20 cellular contexts compared by ENCODE assay signal in genomic region chr6:99802396-99803031, GRCh38.
DNase-seq lines count a peak whose midpoint lies in the region; ATAC-seq, FAIRE-seq and TF ChIP-seq lines count a peak whose summit lies in the region.
"Had no signal": no experiment of that assay in that cellular context is flagged by ENCODE, and none has a peak within 500 bp of the region (broad histone marks: within the 10 kb centered on the region; RNA-seq: fewer than 3 reads in every experiment).

No MANE protein-coding gene starts in this region.

- H3K56ac ChIP-seq in H1 (replicated peaks; ENCODE audit: insufficient read length, low read depth, low read length) = no peak overlapping the region

- TF ChIP-seq EP300 in H1 (IDR thresholded peaks at IDR 0.05; ENCODE audit: borderline replicate concordance in 1 of 2, low read depth in 2 of 2, low read length in 2 of 2) = peak in 1 of 2 experiments; percentile 28; a peak in 1 of 3 replicates

- no peak overlapping the region for H2BK120ac ChIP-seq in H1 (replicated peaks; ENCODE audit: low read depth, low read length)

- H3K14ac ChIP-seq in H1 (ENCODE audit: insufficient read length) = no peak overlapping the region

- H3K9me2 ChIP-seq in PC-3 (replicated peaks; ENCODE audit: low read length) = no peaks in the 10 kb centered on the region

- intact Hi-C loops in cardiac septum (cut with DNase I) = no loop called here
- intact Hi-C loops in PC-3 (cut with micrococcal nuclease) = no loop called here

- H4K20me1 ChIP-seq in H1 (replicated peaks in 1 of 2; ENCODE audit: control insufficient read depth in 1 of 2, insufficient read depth in 2 of 2, low read length in 2 of 2) (no peaks in the 10 kb centered on the region), PC-3 (ENCODE audit: low read length) (no peaks in the 10 kb centered on the region)

- no peak overlapping the region for H4K5ac ChIP-seq in H1 (ENCODE audit: insufficient read length, low read depth, low read length)

- H3K23me2 ChIP-seq in H1 (ENCODE audit: low read depth, low read length) = no peaks in the 10 kb centered on the region

- POLR2A ChIA-PET in H1 (lab: Charles Lee; ENCODE audit: partially characterized antibody) = no interaction called here
- POLR2A ChIA-PET in PC-3 (lab: Charles Lee; ENCODE audit: unreplicated experiment) = no interaction called here

- no peak overlapping the region for H4K91ac ChIP-seq in H1 (replicated peaks; ENCODE audit: insufficient read length, low read length)

- no peak overlapping the region for H3K18ac ChIP-seq in H1 (ENCODE audit: extremely low read depth, low read length)

- H3K23ac ChIP-seq in H1 (ENCODE audit: insufficient read length) = no peak overlapping the region

- TF ChIP-seq POLR2A in H1 (IDR thresholded peaks at IDR 0.05; ENCODE audit: control extremely low read depth in 1 of 2, low read depth in 2 of 2, low read length in 2 of 2) = no peak

- CTCF ChIA-PET in H1 (lab: Charles Lee; ENCODE audit: partially characterized antibody) = interaction anchor here (0.9 to 3.5 kb wide), 5 partner anchors 9 to 36 kb away, joined by 3 to 13 read pairs (median 8); no protein-coding TSS in a partner anchor
- CTCF ChIA-PET in PC-3 (lab: Charles Lee) = no interaction called here

- ATAC-seq in left lobe of liver (peak; percentile 58), PC-3 (no peak), HG02642 (IDR thresholded peaks at IDR 0.05; ENCODE audit: poor library complexity, unreplicated experiment) (no peak)
- ATAC-seq: natural killer cell treated with Interleukin-12 subunit alpha and Interleukin-12 subunit beta and Interleukin-15 and Interleukin-18, amount 100 ng/mL, for 72 hours had no signal

- peaks cover 0 to 2% (median 0%) of the 10 kb centered on the region in 4 experiments; a peak in 1 of 7 replicates for H3K4me1 ChIP-seq in H1 (replicated peaks in 1 of 4; ENCODE audit: control insufficient read depth in 3 of 4, insufficient read depth in 4 of 4, low read length in 3 of 4)
- no peaks in the 10 kb centered on the region for H3K4me1 ChIP-seq in PC-3 (ENCODE audit: insufficient read depth, low read length)
- H3K4me1 ChIP-seq: right atrium auricular region, suprapubic skin had no signal

- H3K27ac ChIP-seq in H1 (ENCODE audit: low read depth, low read length) (no peak overlapping the region), PC-3 (ENCODE audit: low read length) (no peak overlapping the region)
- H3K27ac ChIP-seq: right atrium auricular region, suprapubic skin, VCaP had no signal

- no peaks in the 10 kb centered on the region for H3K27me3 ChIP-seq in H1 (replicated peaks in 1 of 4; ENCODE audit: control insufficient read depth in 3 of 4, extremely low read depth in 1 of 4, insufficient read depth in 3 of 4, low read length in 3 of 4)
- peaks cover 44% of the 10 kb centered on the region for H3K27me3 ChIP-seq in PC-3 (ENCODE audit: low read length)
- H3K27me3 ChIP-seq: right atrium auricular region had no signal

- TF ChIP-seq CTCF in GM12864 (IDR thresholded peaks at IDR 0.05; ENCODE audit: low read depth, low read length, missing control alignments) (peak; percentile 5), H1 (IDR thresholded peaks at IDR 0.05; ENCODE audit: control extremely low read depth in 1 of 3, insufficient read depth in 1 of 3, low read depth in 1 of 3, low read length in 3 of 3) (peak; percentile 74 to 94 (median 94)), PC-3 (conservative IDR thresholded peaks at IDR 0.05; ENCODE audit: low read depth, low read length) (no peak; the same call in 1 of the 2 replicates)

- H3K4ac ChIP-seq in H1 (replicated peaks; ENCODE audit: insufficient read length, low read depth, low read length) = no peak overlapping the region

- H3K9me3 ChIP-seq in H1 (ENCODE audit: insufficient read depth in 2 of 2, low read depth in 1 of 2, low read length in 1 of 2) = no peaks in the 10 kb centered on the region
- no peaks in the 10 kb centered on the region for H3K9me3 ChIP-seq in PC-3 (ENCODE audit: low read length)
- H3K9me3 ChIP-seq: MG63, right atrium auricular region, suprapubic skin had no signal

- no peak overlapping the region for H2AK5ac ChIP-seq in H1 (ENCODE audit: low read depth, low read length)

- H3K79me2 ChIP-seq in H1 (ENCODE audit: control insufficient read depth in 1 of 2, insufficient read depth in 2 of 2, low read length in 2 of 2) = no peaks in the 10 kb centered on the region
- H3K79me2 ChIP-seq in PC-3 (ENCODE audit: low read length) = no peaks in the 10 kb centered on the region

- no TSS peak for BruUV-seq in PC-3 (replicated peaks; lab: Mats Ljungman, UMichigan)

- 39% methylated on average over 10 of the region's 10 CpGs; no CpG with 5 or more reads in 1 of the 2 experiments for WGBS in H1 (ENCODE audit: extremely low coverage in 1 of 2, insufficient coverage in 1 of 2, insufficient read length in 1 of 2, insufficient replicate concordance in 2 of 2, low coverage in 1 of 2, low lambda C conversion rate in 2 of 2, missing lambda C conversion rate in 1 of 2), 2 experiments

- no peak overlapping the region for H2BK15ac ChIP-seq in H1 (ENCODE audit: low read length)

- H3K9ac ChIP-seq in H1 (replicated peaks in 1 of 4; ENCODE audit: extremely low read depth in 1 of 4, low read depth in 3 of 4, low read length in 3 of 4) = no peak overlapping the region
- H3K9ac ChIP-seq in PC-3 (ENCODE audit: low read length) = no peak overlapping the region

- H3K4me2 ChIP-seq in H1 (ENCODE audit: insufficient read depth in 1 of 2, low read depth in 2 of 2, low read length in 2 of 2) = no peak overlapping the region
- no peak overlapping the region for H3K4me2 ChIP-seq in PC-3 (ENCODE audit: low read length)

- no peak overlapping the region for H2BK5ac ChIP-seq in H1 (ENCODE audit: low read depth, low read length)

- no peak overlapping the region for H2BK20ac ChIP-seq in H1 (ENCODE audit: low read length)

- peak; percentile 57 to 73 for TF ChIP-seq RAD21 in H1 (IDR thresholded peaks at IDR 0.05 in 1 of 2, conservative IDR thresholded peaks at IDR 0.05 in 1 of 2; ENCODE audit: low read depth in 2 of 2, low read length in 2 of 2)

- no peaks in the 10 kb centered on the region for H3F3A ChIP-seq in PC-3 (ENCODE audit: low read length, unreplicated experiment)

- no peak overlapping the region for H4K8ac ChIP-seq in H1 (ENCODE audit: extremely low read depth, insufficient read depth, low read length)

- H3K36me3 ChIP-seq in H1 (ENCODE audit: control insufficient read depth in 2 of 4, insufficient read depth in 4 of 4, low read length in 3 of 4) (no peaks in the 10 kb centered on the region), PC-3 (ENCODE audit: low read depth, low read length) (no peaks in the 10 kb centered on the region)
- H3K36me3 ChIP-seq: MG63, right atrium auricular region, suprapubic skin had no signal

- H2AFZ ChIP-seq in H1 (ENCODE audit: low read length) (peak overlapping the region; percentile 25; the same call in 1 of the 2 replicates), PC-3 (ENCODE audit: low read length) (no peak overlapping the region)

- FAIRE-seq in H1 (lab: Jason Lieb, UNC) = peak; percentile 96
- FAIRE-seq: astrocyte, HTR-8/SVneo had no signal

- H2BK12ac ChIP-seq in H1 (ENCODE audit: low read depth, low read length) = no peak overlapping the region

- H3K79me1 ChIP-seq in H1 (ENCODE audit: low read depth, low read length) = no peaks in the 10 kb centered on the region

- no peak for DNase-seq in GM12864 (ENCODE audit: low read depth)
- peak; percentile 33 for DNase-seq in NCI-H69 (lab: John Stamatoyannopoulos, UW)
- peak; percentile 70 to 93 for DNase-seq in H1 (ENCODE audit: low read depth in 1 of 2, low spot score in 2 of 2)
- no peak for DNase-seq in left lobe of liver (ENCODE audit: low spot score)
- no peak for DNase-seq in cardiac septum (ENCODE audit: low spot score)
- no peak for DNase-seq in PC-3
- no peak for DNase-seq in NCI-H526 (lab: John Stamatoyannopoulos, UW)
- DNase-seq: activated naive CD4-positive, alpha-beta T cell treated with Interleukin-2 at 50 U/mL for 16 hours; AML-193; dermis blood vessel endothelial cell; MG63; NCI-H187; NCI-H526 treated with DMSO at 0.1 percent for 48 hours had no signal

- no peak overlapping the region for H3K4me3 ChIP-seq in GM12864 (ENCODE audit: low read depth, low read length)
- no peak overlapping the region for H3K4me3 ChIP-seq in H1 (ENCODE audit: extremely low read depth in 1 of 4, insufficient read depth in 2 of 4, low read depth in 3 of 4, low read length in 4 of 4)
- H3K4me3 ChIP-seq in PC-3 (ENCODE audit: low read length) = no peak overlapping the region
- H3K4me3 ChIP-seq: MG63, right atrium auricular region, suprapubic skin had no signal

TF ChIP-seq in H1, 55 proteins besides CTCF, POLR2A, EP300 and RAD21:
- TF ChIP-seq MAFK (IDR thresholded peaks at IDR 0.05; ENCODE audit: low read depth, low read length) (no peak), SIRT6 (IDR thresholded peaks at IDR 0.05; ENCODE audit: low read length) (no peak), YY1 (IDR thresholded peaks at IDR 0.05; ENCODE audit: low read depth, low read length) (peak; percentile 78), E2F6 (IDR thresholded peaks at IDR 0.05) (peak; percentile 80), NANOG (IDR thresholded peaks at IDR 0.05; ENCODE audit: insufficient read depth, low read depth, low read length, poor library complexity, severe bottlenecking) (peak; percentile 7), JUN (IDR thresholded peaks at IDR 0.05; ENCODE audit: low read depth, low read length) (no peak), HDAC2 (IDR thresholded peaks at IDR 0.05; ENCODE audit: borderline replicate concordance in 1 of 2, low read depth in 2 of 2, low read length in 2 of 2) (0 out of 4 replicates have a peak, but pooled peaks of 1 of the 2 experiments have one; percentile 35), SP1 (IDR thresholded peaks at IDR 0.05; ENCODE audit: low read depth, low read length) (0 out of 2 replicates have a peak, but pooled peaks have one; percentile 20), CREB1 (IDR thresholded peaks at IDR 0.05) (0 out of 2 replicates have a peak, but pooled peaks have one; percentile 15), TEAD4 (IDR thresholded peaks at IDR 0.05; ENCODE audit: low read depth, low read length) (peak; percentile 85), MAX (IDR thresholded peaks at IDR 0.05) (peak; percentile 88)

Comparison
In these comparisons a context has a peak if more than half of its experiments do, and no peak if none do; other contexts are left out.
1. DNase-seq: peak in NCI-H69 (single experiment) and H1 (2 of 2); none in GM12864 (single experiment), left lobe of liver (single experiment), cardiac septum (single experiment), PC-3 (single experiment) and NCI-H526 (0 of 2).